In the genomic region with DNA sequence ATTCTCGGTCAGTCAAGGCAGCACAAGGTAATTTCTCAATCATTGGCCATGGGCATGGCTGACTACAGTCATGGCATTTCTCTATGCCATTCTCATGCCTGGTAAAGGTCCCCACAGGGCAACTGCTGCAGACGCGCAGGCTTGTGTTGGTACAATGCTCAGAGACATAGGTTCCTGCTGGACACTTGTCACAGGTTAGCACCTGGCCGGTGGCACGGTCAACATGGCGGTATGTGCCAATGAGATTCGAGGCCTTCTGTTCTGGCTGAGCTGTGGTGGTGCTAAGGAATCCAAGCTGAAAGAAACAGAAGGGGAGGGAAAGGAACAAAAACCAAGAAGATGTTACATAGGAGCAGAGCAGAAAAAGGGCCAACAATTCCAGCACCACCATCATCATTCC, we compare ENCODE assay signal across 7 cellular contexts.
"Had no signal": no experiment of that assay in that cellular context is flagged by ENCODE, and none has a peak within 500 bp of the region (broad histone marks: within the 10 kb centered on the region; RNA-seq: fewer than 3 reads in every experiment).

No MANE protein-coding gene starts in this region.

- FAIRE-seq: HTR-8/SVneo had no signal

- H3K4me1 ChIP-seq: HAP-1 had no signal

- H3K27ac ChIP-seq: GM23248 had no signal

- DNase-seq: GM23248, GOT3, H7, KBM-7 had no signal

- H3K36me3 ChIP-seq: HAP-1 had no signal

- ATAC-seq: HCT116 had no signal

- H3K9ac ChIP-seq: GM23248 had no signal

- H3K9me3 ChIP-seq: HAP-1 had no signal

- H2AFZ ChIP-seq: GM23248 had no signal

- H3K4me3 ChIP-seq: GM23248, HAP-1 had no signal
